ENCODE assay signal across 15 cellular contexts in the genomic region with DNA sequence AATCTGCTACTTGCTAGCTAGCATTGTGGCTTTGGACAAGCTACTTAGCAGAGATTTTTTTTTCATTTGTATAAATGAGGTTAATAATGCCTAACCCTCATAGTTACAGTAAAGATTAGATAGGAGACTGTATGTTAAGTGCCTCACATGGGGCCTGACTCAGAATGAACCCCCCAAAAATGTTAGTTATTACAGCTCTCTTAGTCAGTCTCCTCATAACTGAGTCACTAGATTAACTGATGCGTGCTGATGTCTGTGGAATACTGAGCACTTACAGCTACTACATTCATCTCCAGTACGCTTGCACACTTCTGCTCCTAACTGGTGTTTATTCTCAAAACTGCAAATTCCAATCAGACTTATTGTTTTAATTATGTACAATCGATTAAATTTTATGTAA.
DNase-seq lines count a peak whose midpoint lies in the region; ATAC-seq, FAIRE-seq and TF ChIP-seq lines count a peak whose summit lies in the region.
"Had no signal": no experiment of that assay in that cellular context is flagged by ENCODE, and none has a peak within 500 bp of the region (broad histone marks: within the 10 kb centered on the region; RNA-seq: fewer than 3 reads in every experiment).

No MANE protein-coding gene starts in this region.

- H3K36me3 ChIP-seq in skeletal muscle satellite cell (ENCODE audit: insufficient read depth, low read length) (no peaks in the 10 kb centered on the region), lower lobe of right lung (no peaks in the 10 kb centered on the region)
- H3K36me3 ChIP-seq: gastroesophageal sphincter had no signal

- H3K9me3 ChIP-seq in skeletal muscle satellite cell (replicated peaks; ENCODE audit: low read length) (no peaks in the 10 kb centered on the region), lower lobe of right lung (no peaks in the 10 kb centered on the region)
- H3K9me3 ChIP-seq: gastroesophageal sphincter had no signal

- H3K27me3 ChIP-seq in skeletal muscle satellite cell (ENCODE audit: control insufficient read depth, insufficient read depth, low read length) (no peaks in the 10 kb centered on the region), lower lobe of right lung (ENCODE audit: low read depth) (no peaks in the 10 kb centered on the region)
- H3K27me3 ChIP-seq: gastroesophageal sphincter had no signal

- peak overlapping the region; percentile 67 for H3K4me2 ChIP-seq in skeletal muscle satellite cell (ENCODE audit: low read length)
- H3K4me2 ChIP-seq: KMS-11 had no signal

- H3K4me3 ChIP-seq in skeletal muscle satellite cell (ENCODE audit: low read length) = no peak overlapping the region
- no peak overlapping the region for H3K4me3 ChIP-seq in lower lobe of right lung
- H3K4me3 ChIP-seq: gastroesophageal sphincter had no signal

- CTCF ChIA-PET in RWPE1 (lab: Yijun Ruan, JAX) = interaction anchor here (0.6 kb wide), 1 partner anchor 53 kb away, joined by 3 read pairs; no protein-coding TSS in a partner anchor

- H3K27ac ChIP-seq in RWPE1 = no peak overlapping the region
- no peak overlapping the region for H3K27ac ChIP-seq in lower lobe of right lung
- H3K27ac ChIP-seq: gastroesophageal sphincter, KMS-11 had no signal

- TF ChIP-seq POLR2A in H54 (IDR thresholded peaks at IDR 0.05; ENCODE audit: low read depth, low read length) = no peak

- peak; percentile 42 for DNase-seq in H54 (ENCODE audit: insufficient read length, low spot score)
- DNase-seq in RWPE1 (ENCODE audit: low spot score) = peak; percentile 42
- DNase-seq in fibroblast of gingiva (ENCODE audit: low read depth) = peak; percentile 61
- no peak for DNase-seq in NCI-H748 (lab: John Stamatoyannopoulos, UW; ENCODE audit: unreplicated experiment)
- no peak for DNase-seq in lower lobe of right lung
- DNase-seq in DMS114 treated with DMSO at 0.1 percent for 48 hours (lab: John Stamatoyannopoulos, UW; ENCODE audit: unreplicated experiment) = no peak
- DNase-seq: activated CD4-positive, alpha-beta T cell treated with anti-CD3 and anti-CD28 coated beads, Interleukin-2, amount 50 U/mL, for 1 hour; NCI-H187 treated with DMSO at 0.1 percent for 48 hours; stimulated activated CD4-positive, alpha-beta T cell treated with anti-CD3 and anti-CD28 coated beads, Interleukin-12 subunit alpha, Interleukin-12 subunit beta, amount 100 ng/mL, for 4 hours; T-helper 1 cell; trophoblast cell had no signal

- POLR2A ChIA-PET in RWPE1 (lab: Yijun Ruan, JAX; ENCODE audit: low non-redundant PET) = no interaction called here

- intact Hi-C loops in lower lobe of right lung (cut with DNase I) = no loop called here

- TF ChIP-seq CTCF in RWPE1 (conservative IDR thresholded peaks at IDR 0.05; ENCODE audit: low read depth) = no peak
- TF ChIP-seq CTCF in lower lobe of right lung (IDR thresholded peaks at IDR 0.05) = no peak

- H3K4me1 ChIP-seq in skeletal muscle satellite cell (ENCODE audit: control insufficient read depth, insufficient read depth, low read length) (peaks cover 29% of the 10 kb centered on the region), lower lobe of right lung (no peaks in the 10 kb centered on the region)
- H3K4me1 ChIP-seq: gastroesophageal sphincter had no signal

- peak; percentile 98 for FAIRE-seq in H54 (lab: Jason Lieb, UNC)

- H3K9ac ChIP-seq in skeletal muscle satellite cell (ENCODE audit: low read depth, low read length) = peak overlapping the region; percentile 30
- H3K9ac ChIP-seq: KMS-11 had no signal

- ATAC-seq in lower lobe of right lung = no peak
- ATAC-seq: gastroesophageal sphincter, HCT116 had no signal

Comparison
In these comparisons a context has a peak if more than half of its experiments do, and no peak if none do; other contexts are left out.
1. DNase-seq: peak in H54 (single experiment), RWPE1 (single experiment) and fibroblast of gingiva (single experiment); none in NCI-H748 (single experiment), lower lobe of right lung (single experiment) and DMS114 treated with DMSO at 0.1 percent for 48 hours (single experiment).